Comparison of ENCODE assay signal across 8 cellular contexts in genomic region chr7:149125864-149126661, GRCh38. TPM values are rescaled to one million over a fixed set of nuclear protein-coding genes. Genes with fewer than 3 reads are reported as not detected.
DNase-seq lines count a peak whose midpoint lies in the region; ATAC-seq and TF ChIP-seq lines count a peak whose summit lies in the region.

Gene ZNF425 (minus strand): TSS chr7:149126324. CDS start chr7:149126213, 111 bp downstream.

- H3K36me3 ChIP-seq in right atrium auricular region (peaks cover 9% of the 10 kb centered on the region), rectal smooth muscle tissue (ENCODE audit: control insufficient read depth, insufficient read depth, low read length) (peaks cover 3% of the 10 kb centered on the region), aorta (ENCODE audit: control insufficient read depth in 1 of 2, insufficient read depth in 2 of 2, low read length in 1 of 2) (no peaks in the 10 kb centered on the region)

- H3K9me3 ChIP-seq in right atrium auricular region (peaks cover 0 to 7% of the 10 kb centered on the region in 2 donors), aorta (ENCODE audit: control insufficient read depth, low read length) (no peaks in the 10 kb centered on the region)

- peak within 1 kb of the TSS; percentile 99 for H3K9ac ChIP-seq in rectal smooth muscle tissue (ENCODE audit: low read length)

- 1% methylated on average over 71 to 72 of the region's 72 CpGs for WGBS in aorta, 2 donors

- H3K4me3 ChIP-seq in right atrium auricular region (peak within 1 kb of the TSS; percentile 93 to 95), rectal smooth muscle tissue (ENCODE audit: low read length) (peak within 1 kb of the TSS; percentile 100), aorta (ENCODE audit: low read length in 2 of 2) (peak within 1 kb of the TSS; percentile 71 to 74)

- DNase-seq in NCI-H1436 treated with DMSO at 0.1 percent for 48 hours (lab: John Stamatoyannopoulos, UW), result peak; percentile 21
- DNase-seq in T-helper 1 cell, result peak; percentile 88 to 93 (median 90)
- peak; percentile 15 to 94 (median 83) for DNase-seq in amygdala (lab: John Stamatoyannopoulos, UW)
- DNase-seq in right atrium auricular region (ENCODE audit: low spot score), result peak; percentile 86
- peak; percentile 95 to 98 for DNase-seq in aorta

- H3K27me3 ChIP-seq in right atrium auricular region (no peaks in the 10 kb centered on the region), rectal smooth muscle tissue (ENCODE audit: control insufficient read depth, insufficient read depth, low read length) (no peaks in the 10 kb centered on the region), aorta (ENCODE audit: control insufficient read depth in 1 of 2, insufficient read depth in 2 of 2, low read length in 1 of 2) (no peaks in the 10 kb centered on the region)

- intact Hi-C loops in aorta (cut with DNase I), result loop anchor here in 1 of 2 donors (1.0 kb wide), 2 partner anchors 35 to 98 kb away; partner anchors contain the start of gene PDIA4

- peak; percentile 95 to 98 for TF ChIP-seq CTCF in right atrium auricular region (IDR thresholded peaks at IDR 0.05)

- TF ChIP-seq POLR2A in GM15510 (IDR thresholded peaks at IDR 0.05; ENCODE audit: borderline replicate concordance, extremely low read depth, insufficient read length), result peak; percentile 97

- ATAC-seq in HG02870 (IDR thresholded peaks at IDR 0.05; ENCODE audit: unreplicated experiment) (peak; percentile 82), aorta (ENCODE audit: low FRiP score) (peak; percentile 99)

- H3K27ac ChIP-seq in right atrium auricular region, result peak within 1 kb of the TSS; percentile 96 to 97
- peak within 1 kb of the TSS; percentile 96 for H3K27ac ChIP-seq in rectal smooth muscle tissue (ENCODE audit: low read depth, low read length)
- H3K27ac ChIP-seq in aorta (ENCODE audit: low read depth in 1 of 2, low read length in 2 of 2), result peak within 1 kb of the TSS; percentile 62 to 70

- H3K4me1 ChIP-seq in right atrium auricular region (peaks cover 0 to 16% of the 10 kb centered on the region in 2 donors), rectal smooth muscle tissue (ENCODE audit: control insufficient read depth, insufficient read depth, low read length) (peaks cover 5% of the 10 kb centered on the region), aorta (ENCODE audit: control insufficient read depth in 1 of 2, insufficient read depth in 2 of 2, low read length in 2 of 2) (no peaks in the 10 kb centered on the region)

RNA-seq across cellular contexts. Expression of gene ZNF425, which starts in this region (rescaled TPM):
- total RNA-seq in right atrium auricular region, result 1 to 10 TPM in 1 of 2 donors, under 1 TPM in 1; 0.89 to 1.3 TPM
- 1 to 10 TPM; 1.0 to 1.3 TPM for total RNA-seq in aorta
- 1 to 10 TPM; 1.9 to 2.1 TPM for polyA plus RNA-seq in aorta

Comparison
In these comparisons a context has a peak if more than half of its experiments do, and no peak if none do; other contexts are left out.
1. Peak in every context shown above with its lines: DNase-seq, ATAC-seq, H3K4me3 ChIP-seq and H3K27ac ChIP-seq.
2. DNase-seq: peak in every context shown above with its lines; median percentile 96 in aorta; 90 in T-helper 1 cell; 86 in right atrium auricular region; 83 in amygdala; 21 in NCI-H1436 treated with DMSO at 0.1 percent for 48 hours.